ENCODE assay signal across 11 cellular contexts in the genomic region with DNA sequence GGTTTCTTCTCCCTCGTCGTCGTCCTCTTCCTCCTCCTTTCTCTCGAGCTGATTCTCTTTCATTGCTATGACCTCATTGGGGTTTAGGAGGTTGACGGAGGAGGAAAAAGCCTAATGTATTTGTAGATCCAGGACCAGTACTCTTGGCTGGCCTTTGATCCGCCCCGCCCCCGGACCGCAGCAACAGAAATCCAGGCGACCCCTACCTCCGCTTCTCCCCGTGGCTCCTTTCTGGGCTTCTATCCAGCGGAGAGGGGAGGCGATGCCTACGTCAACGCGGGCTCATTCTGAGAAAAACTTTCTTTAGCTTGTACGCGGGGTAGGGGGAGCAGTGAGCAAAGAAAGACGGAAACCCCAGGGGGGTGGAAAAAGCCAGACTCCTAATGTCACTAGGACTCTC. TPM values are rescaled to one million over a fixed set of nuclear protein-coding genes. Genes with fewer than 3 reads are reported as not detected.
A peak's percentile ranks its signal among the peaks of the same experiment; 100 is the strongest.
DNase-seq lines count a peak whose midpoint lies in the region; TF ChIP-seq lines count a peak whose summit lies in the region.
"Had no signal": no experiment of that assay in that cellular context is flagged by ENCODE, and none has a peak within 500 bp of the region (broad histone marks: within the 10 kb centered on the region; RNA-seq: fewer than 3 reads in every experiment).

Gene TMEM196, minus strand, starts transcription at position 257 of the 400 bp plus-strand sequence. CDS start 921 bp downstream, outside the sequence.

- H3K4me1 Mint-ChIP-seq in activated CD4-positive, alpha-beta T cell treated with anti-CD3 and anti-CD28 coated beads, Interleukin-2, amount 10 ng/mL, durations not matched to agents 7 days and 5 days: peaks cover 6% of the 10 kb centered on the region

- H3K27me3 ChIP-seq in HUES6 (ENCODE audit: control insufficient read depth, insufficient read depth, low read length): peaks cover 54% of the 10 kb centered on the region
- peaks cover 36% of the 10 kb centered on the region for H3K27me3 ChIP-seq in skeletal muscle satellite cell (ENCODE audit: control insufficient read depth, insufficient read depth, low read length)

- DNase-seq in astrocyte of the spinal cord (ENCODE audit: low read depth, low spot score) (no peak), iPS-NIHi7 (ENCODE audit: extremely low spot score) (peak; percentile 33), activated gamma-delta T cell treated with Interleukin-2 at 50 U/mL for 16 hours (no peak), superior temporal gyrus (ENCODE audit: extremely low spot score) (no peak), EL (no peak)
- no peak for DNase-seq in activated CD4-positive, alpha-beta T cell treated with anti-CD3 and anti-CD28 coated beads, Interleukin-2, amount 10 ng/mL, durations not matched to agents 7 days and 5 days
- DNase-seq: NCI-H187 treated with DMSO at 0.1 percent for 48 hours had no signal

- POLR2A ChIA-PET in activated CD4-positive, alpha-beta T cell treated with anti-CD3 and anti-CD28 coated beads, Interleukin-2, amount 10 ng/mL, durations not matched to agents 7 days and 5 days (lab: Charles Lee): no interaction called here

- H3K36me3 ChIP-seq in HUES6 (ENCODE audit: control insufficient read depth, insufficient read depth, low read length) (no peaks in the 10 kb centered on the region), skeletal muscle satellite cell (ENCODE audit: insufficient read depth, low read length) (no peaks in the 10 kb centered on the region)
- H3K36me3 ChIP-seq: heart left ventricle had no signal

- H3K27ac ChIP-seq in HUES6 (ENCODE audit: low read depth, low read length): no peak within 1 kb of the TSS
- H3K27ac ChIP-seq: heart left ventricle had no signal

- in situ Hi-C loops in astrocyte of the spinal cord (cut with HindIII; ENCODE audit: low sequenced_read_pairs): no loop called here

- H3K4me3 ChIP-seq in HUES6 (ENCODE audit: low read depth, low read length) (peak within 1 kb of the TSS; percentile 59), astrocyte of the spinal cord (ENCODE audit: low read depth, low read length) (peak within 1 kb of the TSS; percentile 22), skeletal muscle satellite cell (ENCODE audit: low read length) (no peak within 1 kb of the TSS)

- no peak within 1 kb of the TSS for H3K4me3 Mint-ChIP-seq in activated CD4-positive, alpha-beta T cell treated with anti-CD3 and anti-CD28 coated beads, Interleukin-2, amount 10 ng/mL, durations not matched to agents 7 days and 5 days
- H3K4me3 Mint-ChIP-seq: activated naive CD4-positive, alpha-beta T cell treated with anti-CD3 and anti-CD28 coated beads for 36 hours had no signal

- no peaks in the 10 kb centered on the region for H3K9me3 Mint-ChIP-seq in activated CD4-positive, alpha-beta T cell treated with anti-CD3 and anti-CD28 coated beads, Interleukin-2, amount 10 ng/mL, durations not matched to agents 7 days and 5 days
- H3K9me3 Mint-ChIP-seq: activated naive CD4-positive, alpha-beta T cell treated with anti-CD3 and anti-CD28 coated beads for 36 hours had no signal

- no peak for TF ChIP-seq CTCF in astrocyte of the spinal cord (IDR thresholded peaks at IDR 0.05; ENCODE audit: low read depth, low read length)

- H3K9me3 ChIP-seq in HUES6 (ENCODE audit: control insufficient read depth, insufficient read depth, low read depth, low read length): no peaks in the 10 kb centered on the region
- no peaks in the 10 kb centered on the region for H3K9me3 ChIP-seq in skeletal muscle satellite cell (replicated peaks; ENCODE audit: low read length)
- H3K9me3 ChIP-seq: heart left ventricle had no signal

- peaks cover 31% of the 10 kb centered on the region for H3K27me3 Mint-ChIP-seq in activated CD4-positive, alpha-beta T cell treated with anti-CD3 and anti-CD28 coated beads, Interleukin-2, amount 10 ng/mL, durations not matched to agents 7 days and 5 days

- no peaks in the 10 kb centered on the region for H3K36me3 Mint-ChIP-seq in activated CD4-positive, alpha-beta T cell treated with anti-CD3 and anti-CD28 coated beads, Interleukin-2, amount 10 ng/mL, durations not matched to agents 7 days and 5 days (ENCODE audit: low read depth)

- no peak within 1 kb of the TSS for H3K27ac Mint-ChIP-seq in activated CD4-positive, alpha-beta T cell treated with anti-CD3 and anti-CD28 coated beads, Interleukin-2, amount 10 ng/mL, durations not matched to agents 7 days and 5 days
- H3K27ac Mint-ChIP-seq: activated naive CD4-positive, alpha-beta T cell treated with anti-CD3 and anti-CD28 coated beads for 36 hours had no signal

- peak within 1 kb of the TSS; percentile 58 for H3K4me2 ChIP-seq in skeletal muscle satellite cell (ENCODE audit: low read length)

- H3K9ac ChIP-seq in HUES6 (ENCODE audit: low read length): peak within 1 kb of the TSS; percentile 1
- H3K9ac ChIP-seq in skeletal muscle satellite cell (ENCODE audit: low read depth, low read length): no peak within 1 kb of the TSS

- H3K4me1 ChIP-seq in HUES6 (ENCODE audit: control insufficient read depth, insufficient read depth, low read length): peaks cover 4% of the 10 kb centered on the region
- H3K4me1 ChIP-seq in skeletal muscle satellite cell (ENCODE audit: control insufficient read depth, insufficient read depth, low read length): no peaks in the 10 kb centered on the region

- CTCF ChIA-PET in activated CD4-positive, alpha-beta T cell treated with anti-CD3 and anti-CD28 coated beads, Interleukin-2, amount 10 ng/mL, durations not matched to agents 7 days and 5 days (lab: Charles Lee): no interaction called here

RNA-seq across cellular contexts. Expression of gene TMEM196, which starts in this region (rescaled TPM):
- not detected in 2 replicates for total RNA-seq in skeletal muscle satellite cell (2012; rRNA removed)
- not detected for total RNA-seq in activated CD4-positive, alpha-beta T cell treated with anti-CD3 and anti-CD28 coated beads, Interleukin-2, amount 10 ng/mL, durations not matched to agents 7 days and 5 days
- total RNA-seq: activated naive CD4-positive, alpha-beta T cell treated with anti-CD3 and anti-CD28 coated beads for 36 hours; heart left ventricle had no signal
